ENCODE assay signal across 10 cellular contexts in genomic region chr3:171876651-171877272, GRCh38. TPM values are rescaled to one million over a fixed set of nuclear protein-coding genes. Genes with fewer than 3 reads are reported as not detected.
DNase-seq lines count a peak whose midpoint lies in the region; ATAC-seq, FAIRE-seq and TF ChIP-seq lines count a peak whose summit lies in the region.
"Had no signal": no experiment of that assay in that cellular context is flagged by ENCODE, and none has a peak within 500 bp of the region (broad histone marks: within the 10 kb centered on the region; RNA-seq: fewer than 3 reads in every experiment).

No MANE protein-coding gene starts in this region.

- intact Hi-C loops in K562 (cut with micrococcal nuclease) (no loop called here), lower leg skin (cut with DNase I; ENCODE audit: low total_unique reads) (no loop called here)

- H4K20me1 ChIP-seq in K562 (replicated peaks; ENCODE audit: control insufficient read depth, insufficient read depth, low read length): no peaks in the 10 kb centered on the region

- CTCF ChIA-PET in K562 (lab: Yijun Ruan, JAX; ENCODE audit: low intra/inter-chr PET ratio): no interaction called here

- ATAC-seq in K562: no peak

- TF ChIP-seq CTCF in K562 (IDR thresholded peaks at IDR 0.05 in 2 of 3, conservative IDR thresholded peaks at IDR 0.05 in 1 of 3; ENCODE audit: insufficient read depth in 2 of 3, low read depth in 1 of 3, low read length in 3 of 3): no peak
- no peak for TF ChIP-seq CTCF in lower leg skin (IDR thresholded peaks at IDR 0.05)

- peak; percentile 72 for DNase-seq in AG08395 (ENCODE audit: low spot score)
- peak; percentile 47 for DNase-seq in HPDE6-E6E7 (ENCODE audit: extremely low spot score)
- peak in 1 of 4 experiments; percentile 19 for DNase-seq in K562 (ENCODE audit: extremely low read depth in 1 of 4, low spot score in 3 of 4)
- peak; percentile 49 for DNase-seq in myocyte (ENCODE audit: low read depth)
- no peak for DNase-seq in lower leg skin (ENCODE audit: low spot score in 2 of 2)
- no peak for DNase-seq in GM12891 (ENCODE audit: insufficient read length, low spot score)
- no peak for DNase-seq in HuH-7.5 (ENCODE audit: low spot score)
- DNase-seq in medulla oblongata (ENCODE audit: extremely low spot score): no peak
- DNase-seq: immature natural killer cell had no signal

- POLR2A ChIA-PET in K562 (lab: Yijun Ruan, JAX): interaction anchor here (0.6 kb wide), 1 partner anchor 698 kb away, joined by 3 read pairs; no protein-coding TSS in a partner anchor

- BruUV-seq in K562 (replicated peaks; lab: Mats Ljungman, UMichigan): no TSS peak

- TF ChIP-seq POLR2A in K562 (conservative IDR thresholded peaks at IDR 0.05) (no peak), lower leg skin (IDR thresholded peaks at IDR 0.05) (no peak), GM12891 (IDR thresholded peaks at IDR 0.05; ENCODE audit: low read depth, low read length) (no peak)

- no peak overlapping the region for H3K4me2 ChIP-seq in K562 (ENCODE audit: insufficient read depth, low read length)

- H3K9ac ChIP-seq in K562 (ENCODE audit: insufficient read depth in 1 of 2, low read depth in 2 of 2, low read length in 2 of 2): no peak overlapping the region

- H3K9me3 ChIP-seq in K562 (replicated peaks; ENCODE audit: control insufficient read depth, insufficient read depth, low read depth, low read length): no peaks in the 10 kb centered on the region

- H3K4me1 ChIP-seq in K562 (replicated peaks in 1 of 2; ENCODE audit: control insufficient read depth in 2 of 2, insufficient read depth in 2 of 2, low read length in 2 of 2): peaks cover 0 to 2% of the 10 kb centered on the region in 2 experiments; a peak in 3 of 5 replicates

- H3K36me3 ChIP-seq in K562 (ENCODE audit: control insufficient read depth, insufficient read depth, low read length): no peaks in the 10 kb centered on the region

- H3K9me1 ChIP-seq in K562 (ENCODE audit: control insufficient read depth, insufficient read depth, low read length): no peaks in the 10 kb centered on the region

- 9% methylated on average over 6 of the region's 6 CpGs for WGBS in K562 (ENCODE audit: insufficient coverage, low coverage, missing lambda C conversion rate)
- 22 to 29% methylated on average over 6 of the region's 6 CpGs for WGBS in lower leg skin, 2 donors

- H3K79me2 ChIP-seq in K562 (ENCODE audit: control insufficient read depth, insufficient read depth, low read length): no peaks in the 10 kb centered on the region

- in situ Hi-C loops in K562 (cut with MboI): no loop called here

- H2AFZ ChIP-seq in K562 (ENCODE audit: low read depth, low read length): peak overlapping the region; percentile 7; the same call in 1 of the 2 replicates

- no peaks in the 10 kb centered on the region for H3K27me3 ChIP-seq in K562 (ENCODE audit: control insufficient read depth in 2 of 2, insufficient read depth in 2 of 2, low read length in 2 of 2)

- H3K4me3 ChIP-seq in K562 (no peak overlapping the region), lower leg skin (ENCODE audit: low read depth, poor library complexity, severe bottlenecking) (no peak overlapping the region)

- TF ChIP-seq EP300 in K562 (IDR thresholded peaks at IDR 0.05; ENCODE audit: low read length): no peak; the same call in 1 of the 2 replicates

- TF ChIP-seq RAD21 in K562 (CRISPR knock-in tag; conservative IDR thresholded peaks at IDR 0.05 in 1 of 2, IDR thresholded peaks at IDR 0.05 in 1 of 2): no peak

- no peak for FAIRE-seq in K562 (lab: Jason Lieb, UNC)
- no peak for FAIRE-seq in GM12891 (lab: Jason Lieb, UNC)

- H3K27ac ChIP-seq in K562 (ENCODE audit: extremely low read depth, low read depth, low read length): no peak overlapping the region

TF ChIP-seq in K562, 482 proteins besides CTCF, POLR2A, EP300 and RAD21 (continues in another document):
- TF ChIP-seq SPI1 (IDR thresholded peaks at IDR 0.05; ENCODE audit: borderline replicate concordance, low read depth, low read length) (no peak), ERF (CRISPR knock-in tag; IDR thresholded peaks at IDR 0.05) (no peak), MLLT1 (IDR thresholded peaks at IDR 0.05) (no peak), RBM34 (IDR thresholded peaks at IDR 0.05; ENCODE audit: borderline replicate concordance, insufficient read depth, low read length) (no peak)

TF ChIP-seq in GM12891, 5 proteins besides CTCF, POLR2A, EP300 and RAD21:
- no peak for TF ChIP-seq TAF1 (IDR thresholded peaks at IDR 0.05; ENCODE audit: low read depth, low read length)
- no peak for TF ChIP-seq PAX5 (IDR thresholded peaks at IDR 0.05; ENCODE audit: insufficient read depth, low read length, severe bottlenecking)
- no peak for TF ChIP-seq SPI1 (IDR thresholded peaks at IDR 0.05; ENCODE audit: low read depth, low read length)
- no peak for TF ChIP-seq POU2F2 (IDR thresholded peaks at IDR 0.05; ENCODE audit: low read depth, low read length)
- TF ChIP-seq POLR2AphosphoS5 (IDR thresholded peaks at IDR 0.05; ENCODE audit: low read depth, low read length): no peak
TF ChIP-seq in GM12891: peak in this region for 0.

RNA-seq across cellular contexts. Expression of gene TMEM212, which starts 33.6 kb away (rescaled TPM):
- not detected in 2 replicates for total RNA-seq in K562 (2011; cell fraction: chromatin; rRNA removed; ENCODE audit: low replicate concordance)
- not detected in 2 replicates for total RNA-seq in K562 (2011; cell fraction: nucleolus; rRNA removed)
- total RNA-seq in K562 (2011; cell fraction: nucleoplasm; rRNA removed): not detected in 2 replicates
- total RNA-seq in K562 (2014; rRNA removed) (not detected in 2 replicates), K562 (2014; rRNA removed; fragmentation: Illumina TruSeq; extraction: Trizol) (not detected in 2 replicates), K562 (2015; rRNA removed; fragmentation: Illumina TruSeq; extraction: Trizol) (not detected in 2 replicates), K562 (2021) (not detected in 2 replicates), myocyte (not detected in 2 replicates), lower leg skin (not detected)
- polyA plus RNA-seq in K562 (2011; rRNA removed) (not detected in 2 replicates), K562 (2014; fragmentation: Illumina TruSeq; extraction: Trizol) (not detected in 2 replicates), K562 (2014; fragmentation: Nextera tagmentation; extraction: Ambion mirVana) (not detected), K562 (2014; rRNA removed) (not detected in 2 replicates)
- polyA plus RNA-seq in K562 (2011; cell fraction: cytosol; rRNA removed): not detected in 2 replicates
- not detected in 2 replicates for polyA plus RNA-seq in K562 (2011; cell fraction: nucleus; rRNA removed)
- polyA plus RNA-seq in K562 (2012): not detected in 2 replicates
- not detected in 2 replicates for polyA minus RNA-seq in K562 (2011; rRNA and poly(A)+ RNA removed)
- polyA minus RNA-seq in K562 (2011; cell fraction: cytosol; rRNA and poly(A)+ RNA removed): not detected in 2 replicates
- not detected in 2 replicates for polyA minus RNA-seq in K562 (2011; cell fraction: nucleus; rRNA and poly(A)+ RNA removed)
- polyA plus RNA-seq in myocyte (2012): not detected
- not detected for polyA plus RNA-seq in GM12891 (2012; ENCODE audit: low read depth, missing spikeins)
- total RNA-seq: urinary bladder had no signal
- polyA plus RNA-seq: immature natural killer cell, urinary bladder had no signal

Comparison
In these comparisons a context has a peak if more than half of its experiments do, and no peak if none do; other contexts are left out.
1. DNase-seq: peak in AG08395 (single experiment), HPDE6-E6E7 (single experiment) and myocyte (single experiment); none in lower leg skin (0 of 2), GM12891 (single experiment), HuH-7.5 (single experiment) and medulla oblongata (single experiment).